In genomic region chr17:61149862-61150362, GRCh38 we compare ENCODE assay signal across 16 cellular contexts.
DNase-seq lines count a peak whose midpoint lies in the region; ATAC-seq and TF ChIP-seq lines count a peak whose summit lies in the region.
"Had no signal": no experiment of that assay in that cellular context is flagged by ENCODE, and none has a peak within 500 bp of the region (broad histone marks: within the 10 kb centered on the region; RNA-seq: fewer than 3 reads in every experiment).

No MANE protein-coding gene starts in this region.

- no peaks in the 10 kb centered on the region for H3K27me3 Mint-ChIP-seq in activated T-cell treated with anti-CD3 and anti-CD28 coated beads, Interleukin-2, amount 50 U/mL, for 72 hours (ENCODE audit: low read depth)

- ATAC-seq in right cardiac atrium (no peak), HG03095 (IDR thresholded peaks at IDR 0.05; ENCODE audit: unreplicated experiment) (no peak)
- ATAC-seq in activated T-cell treated with anti-CD3 and anti-CD28 coated beads, Interleukin-2, amount 50 U/mL, for 72 hours (replicated peaks in 1 of 2) = no peak
- ATAC-seq: heart left ventricle had no signal

- DNase-seq in cardiac muscle cell (ENCODE audit: low read depth in 1 of 2, low spot score in 1 of 2) (no peak), right cardiac atrium (no peak), NCI-H1105 treated with DMSO at 0.1 percent for 48 hours (lab: John Stamatoyannopoulos, UW) (peak; percentile 40), RPMI7951 (ENCODE audit: low read depth) (peak; percentile 30), renal cortical epithelial cell (ENCODE audit: low read depth) (peak; percentile 42)
- no peak for DNase-seq in activated CD8-positive, alpha-beta memory T cell treated with anti-CD3 and anti-CD28 coated beads for 24 hours
- DNase-seq in activated T-cell treated with anti-CD3 and anti-CD28 coated beads, Interleukin-2, amount 50 U/mL, for 72 hours = no peak
- DNase-seq: activated CD4-positive, alpha-beta memory T cell treated with anti-CD3 and anti-CD28 coated beads, Interleukin-2, amount 10 ng/mL, durations not matched to agents 7 days and 5 days; activated effector memory CD4-positive, alpha-beta T cell treated with anti-CD3 and anti-CD28 coated beads, Interleukin-2, amount 50 U/mL, for 16 hours; DMS53; heart left ventricle; HFFc6; NCI-H446 treated with DMSO at 0.1 percent for 48 hours had no signal

- H3K4me1 ChIP-seq in cardiac muscle cell (ENCODE audit: low read depth) (peaks cover 35% of the 10 kb centered on the region), right cardiac atrium (ENCODE audit: control insufficient read depth, insufficient read depth, low read length) (peaks cover 3% of the 10 kb centered on the region)
- H3K4me1 ChIP-seq: ascending aorta had no signal

- H3K36me3 Mint-ChIP-seq in activated T-cell treated with anti-CD3 and anti-CD28 coated beads, Interleukin-2, amount 50 U/mL, for 72 hours (ENCODE audit: insufficient read depth in 2 of 2) = no peaks in the 10 kb centered on the region

- H3K27ac ChIP-seq in cardiac muscle cell (peak overlapping the region; percentile 8), right cardiac atrium (ENCODE audit: low read length) (no peak overlapping the region)
- H3K27ac ChIP-seq: ascending aorta, coronary artery, heart left ventricle had no signal

- H3K9me3 ChIP-seq in cardiac muscle cell (ENCODE audit: low read depth) (no peaks in the 10 kb centered on the region), right cardiac atrium (ENCODE audit: control insufficient read depth, low read length) (no peaks in the 10 kb centered on the region)
- H3K9me3 ChIP-seq: ascending aorta, heart left ventricle had no signal

- H3K4me3 Mint-ChIP-seq in activated T-cell treated with anti-CD3 and anti-CD28 coated beads, Interleukin-2, amount 50 U/mL, for 72 hours = no peak overlapping the region
- H3K4me3 Mint-ChIP-seq: activated CD4-positive, alpha-beta memory T cell treated with anti-CD3 and anti-CD28 coated beads, Interleukin-2, amount 10 ng/mL, durations not matched to agents 7 days and 5 days; HFFc6 had no signal

- peaks cover 31% of the 10 kb centered on the region for H3K4me1 Mint-ChIP-seq in activated T-cell treated with anti-CD3 and anti-CD28 coated beads, Interleukin-2, amount 50 U/mL, for 72 hours (ENCODE audit: low read depth)

- no peak for TF ChIP-seq CTCF in cardiac muscle cell (IDR thresholded peaks at IDR 0.05; ENCODE audit: low read depth, low read length)

- WGBS in right cardiac atrium = 90% methylated on average over 2 of the region's 2 CpGs

- no peaks in the 10 kb centered on the region for H3K36me3 ChIP-seq in cardiac muscle cell
- H3K36me3 ChIP-seq: ascending aorta, heart left ventricle had no signal

- H3K9me3 Mint-ChIP-seq in activated T-cell treated with anti-CD3 and anti-CD28 coated beads, Interleukin-2, amount 50 U/mL, for 72 hours = peaks cover 0 to 3% of the 10 kb centered on the region in 2 donors
- H3K9me3 Mint-ChIP-seq: activated CD4-positive, alpha-beta memory T cell treated with anti-CD3 and anti-CD28 coated beads, Interleukin-2, amount 10 ng/mL, durations not matched to agents 7 days and 5 days had no signal

- H3K27me3 ChIP-seq in cardiac muscle cell (no peaks in the 10 kb centered on the region), right cardiac atrium (ENCODE audit: control insufficient read depth, insufficient read depth) (no peaks in the 10 kb centered on the region)
- H3K27me3 ChIP-seq: ascending aorta, heart left ventricle had no signal

- intact Hi-C loops in right cardiac atrium (cut with DNase I) = no loop called here

- H3K4me3 ChIP-seq in cardiac muscle cell = no peak overlapping the region
- no peak overlapping the region for H3K4me3 ChIP-seq in right cardiac atrium (ENCODE audit: low read length)
- H3K4me3 ChIP-seq: ascending aorta, coronary artery, heart left ventricle had no signal

- H3K27ac Mint-ChIP-seq in activated T-cell treated with anti-CD3 and anti-CD28 coated beads, Interleukin-2, amount 50 U/mL, for 72 hours = no peak overlapping the region
- H3K27ac Mint-ChIP-seq: activated CD4-positive, alpha-beta memory T cell treated with anti-CD3 and anti-CD28 coated beads, Interleukin-2, amount 10 ng/mL, durations not matched to agents 7 days and 5 days; HFFc6 had no signal

Comparison
In these comparisons a context has a peak if more than half of its experiments do, and no peak if none do; other contexts are left out.
1. DNase-seq: peak in NCI-H1105 treated with DMSO at 0.1 percent for 48 hours (single experiment), RPMI7951 (single experiment) and renal cortical epithelial cell (single experiment); none in cardiac muscle cell (0 of 2), right cardiac atrium (0 of 3), activated CD8-positive, alpha-beta memory T cell treated with anti-CD3 and anti-CD28 coated beads for 24 hours (single experiment) and activated T-cell treated with anti-CD3 and anti-CD28 coated beads, Interleukin-2, amount 50 U/mL, for 72 hours (0 of 2).